In genomic region chr7:100799037-100799896, GRCh38 we compare ENCODE assay signal across 1 cellular context.
A peak's percentile ranks its signal among the peaks of the same experiment; 100 is the strongest.
TF ChIP-seq lines count a peak whose summit lies in the region.

No MANE protein-coding gene starts in this region.

TF ChIP-seq in HEK293, 187 proteins besides CTCF, POLR2A, EP300 and RAD21 (continued from another document and continues in another):
- TF ChIP-seq ZNF518A (tag by site-specific recombination; conservative IDR thresholded peaks at IDR 0.05; ENCODE audit: low read depth) (no peak), HOXC10 (CRISPR knock-in tag; IDR thresholded peaks at IDR 0.05) (no peak), ZSCAN30 (tag by site-specific recombination; IDR thresholded peaks at IDR 0.05) (peak; percentile 72), SALL2 (tag by site-specific recombination; IDR thresholded peaks at IDR 0.05; ENCODE audit: borderline replicate concordance) (no peak), GLIS2 (tag by site-specific recombination; IDR thresholded peaks at IDR 0.05) (peak; percentile 54), ZNF660 (tag by site-specific recombination; IDR thresholded peaks at IDR 0.05) (no peak), SP2 (tag by site-specific recombination; IDR thresholded peaks at IDR 0.05) (no peak), ZNF610 (tag by site-specific recombination; IDR thresholded peaks at IDR 0.05; ENCODE audit: borderline replicate concordance) (no peak), ZBTB17 (tag by site-specific recombination; IDR thresholded peaks at IDR 0.05) (no peak), ZNF223 (tag by site-specific recombination; IDR thresholded peaks at IDR 0.05) (no peak), PRDM10 (tag by site-specific recombination; IDR thresholded peaks at IDR 0.05) (peak; percentile 54; the same call in 1 of the 2 replicates), ZNF221 (tag by site-specific recombination; IDR thresholded peaks at IDR 0.05; ENCODE audit: borderline replicate concordance) (no peak), ZNF580 (tag by site-specific recombination; IDR thresholded peaks at IDR 0.05) (0 out of 2 replicates have a peak, but pooled peaks have one; percentile 44), GLIS1 (tag by site-specific recombination; IDR thresholded peaks at IDR 0.05) (peak; percentile 96), ZNF426 (tag by site-specific recombination; IDR thresholded peaks at IDR 0.05) (no peak), ZNF654 (tag by site-specific recombination; IDR thresholded peaks at IDR 0.05; ENCODE audit: low read depth) (peak; percentile 62), ZNF394 (tag by site-specific recombination; IDR thresholded peaks at IDR 0.05; ENCODE audit: borderline replicate concordance) (no peak), ZFP69B (tag by site-specific recombination; IDR thresholded peaks at IDR 0.05) (no peak), ZNF133 (tag by site-specific recombination; IDR thresholded peaks at IDR 0.05) (no peak), ZNF10 (tag by site-specific recombination; IDR thresholded peaks at IDR 0.05) (no peak), KLF9 (tag by site-specific recombination; IDR thresholded peaks at IDR 0.05; ENCODE audit: low read depth) (no peak), ZBTB8A (tag by site-specific recombination; IDR thresholded peaks at IDR 0.05) (peak; percentile 50; the same call in 1 of the 2 replicates), ZNF174 (tag by site-specific recombination; IDR thresholded peaks at IDR 0.05) (no peak), ZSCAN23 (tag by site-specific recombination; IDR thresholded peaks at IDR 0.05) (no peak), GLI4 (tag by site-specific recombination; IDR thresholded peaks at IDR 0.05) (no peak), ZNF600 (tag by site-specific recombination; IDR thresholded peaks at IDR 0.05) (no peak), ZNF140 (tag by site-specific recombination; IDR thresholded peaks at IDR 0.05) (no peak), ZNF623 (tag by site-specific recombination; IDR thresholded peaks at IDR 0.05) (no peak), ZNF211 (tag by site-specific recombination; IDR thresholded peaks at IDR 0.05; ENCODE audit: low read depth) (no peak), ZNF571 (tag by site-specific recombination; IDR thresholded peaks at IDR 0.05) (no peak; the same call in 1 of the 2 replicates), ZNF792 (tag by site-specific recombination; IDR thresholded peaks at IDR 0.05) (no peak), ZNF473 (tag by site-specific recombination; IDR thresholded peaks at IDR 0.05) (0 out of 2 replicates have a peak, but pooled peaks have one; percentile 63), ZNF704 (tag by site-specific recombination; IDR thresholded peaks at IDR 0.05) (no peak)
- TF ChIP-seq, protein P1, sequence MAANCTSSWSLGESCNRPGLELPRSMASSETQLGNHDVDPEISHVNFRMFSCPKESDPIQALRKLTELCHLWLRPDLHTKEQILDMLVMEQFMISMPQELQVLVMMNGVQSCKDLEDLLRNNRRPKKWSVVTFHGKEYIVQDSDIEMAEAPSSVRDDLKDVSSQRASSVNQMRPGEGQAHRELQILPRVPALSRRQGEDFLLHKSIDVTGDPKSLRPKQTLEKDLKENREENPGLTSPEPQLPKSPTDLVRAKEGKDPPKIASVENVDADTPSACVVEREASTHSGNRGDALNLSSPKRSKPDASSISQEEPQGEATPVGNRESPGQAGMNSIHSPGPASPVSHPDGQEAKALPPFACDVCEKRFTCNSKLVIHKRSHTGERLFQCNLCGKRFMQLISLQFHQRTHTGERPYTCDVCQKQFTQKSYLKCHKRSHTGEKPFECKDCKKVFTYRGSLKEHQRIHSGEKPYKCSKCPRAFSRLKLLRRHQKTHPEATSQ (tag by site-specific recombination; IDR thresholded peaks at IDR 0.05): no peak
- TF ChIP-seq, protein P2, sequence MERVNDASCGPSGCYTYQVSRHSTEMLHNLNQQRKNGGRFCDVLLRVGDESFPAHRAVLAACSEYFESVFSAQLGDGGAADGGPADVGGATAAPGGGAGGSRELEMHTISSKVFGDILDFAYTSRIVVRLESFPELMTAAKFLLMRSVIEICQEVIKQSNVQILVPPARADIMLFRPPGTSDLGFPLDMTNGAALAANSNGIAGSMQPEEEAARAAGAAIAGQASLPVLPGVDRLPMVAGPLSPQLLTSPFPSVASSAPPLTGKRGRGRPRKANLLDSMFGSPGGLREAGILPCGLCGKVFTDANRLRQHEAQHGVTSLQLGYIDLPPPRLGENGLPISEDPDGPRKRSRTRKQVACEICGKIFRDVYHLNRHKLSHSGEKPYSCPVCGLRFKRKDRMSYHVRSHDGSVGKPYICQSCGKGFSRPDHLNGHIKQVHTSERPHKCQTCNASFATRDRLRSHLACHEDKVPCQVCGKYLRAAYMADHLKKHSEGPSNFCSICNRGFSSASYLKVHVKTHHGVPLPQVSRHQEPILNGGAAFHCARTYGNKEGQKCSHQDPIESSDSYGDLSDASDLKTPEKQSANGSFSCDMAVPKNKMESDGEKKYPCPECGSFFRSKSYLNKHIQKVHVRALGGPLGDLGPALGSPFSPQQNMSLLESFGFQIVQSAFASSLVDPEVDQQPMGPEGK (tag by site-specific recombination; IDR thresholded peaks at IDR 0.05): peak; percentile 33; the same call in 1 of the 2 replicates
- TF ChIP-seq, protein P3, sequence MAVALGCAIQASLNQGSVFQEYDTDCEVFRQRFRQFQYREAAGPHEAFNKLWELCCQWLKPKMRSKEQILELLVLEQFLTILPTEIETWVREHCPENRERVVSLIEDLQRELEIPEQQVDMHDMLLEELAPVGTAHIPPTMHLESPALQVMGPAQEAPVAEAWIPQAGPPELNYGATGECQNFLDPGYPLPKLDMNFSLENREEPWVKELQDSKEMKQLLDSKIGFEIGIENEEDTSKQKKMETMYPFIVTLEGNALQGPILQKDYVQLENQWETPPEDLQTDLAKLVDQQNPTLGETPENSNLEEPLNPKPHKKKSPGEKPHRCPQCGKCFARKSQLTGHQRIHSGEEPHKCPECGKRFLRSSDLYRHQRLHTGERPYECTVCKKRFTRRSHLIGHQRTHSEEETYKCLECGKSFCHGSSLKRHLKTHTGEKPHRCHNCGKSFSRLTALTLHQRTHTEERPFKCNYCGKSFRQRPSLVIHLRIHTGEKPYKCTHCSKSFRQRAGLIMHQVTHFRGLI (tag by site-specific recombination; IDR thresholded peaks at IDR 0.05): peak; percentile 79
- TF ChIP-seq, protein P4, sequence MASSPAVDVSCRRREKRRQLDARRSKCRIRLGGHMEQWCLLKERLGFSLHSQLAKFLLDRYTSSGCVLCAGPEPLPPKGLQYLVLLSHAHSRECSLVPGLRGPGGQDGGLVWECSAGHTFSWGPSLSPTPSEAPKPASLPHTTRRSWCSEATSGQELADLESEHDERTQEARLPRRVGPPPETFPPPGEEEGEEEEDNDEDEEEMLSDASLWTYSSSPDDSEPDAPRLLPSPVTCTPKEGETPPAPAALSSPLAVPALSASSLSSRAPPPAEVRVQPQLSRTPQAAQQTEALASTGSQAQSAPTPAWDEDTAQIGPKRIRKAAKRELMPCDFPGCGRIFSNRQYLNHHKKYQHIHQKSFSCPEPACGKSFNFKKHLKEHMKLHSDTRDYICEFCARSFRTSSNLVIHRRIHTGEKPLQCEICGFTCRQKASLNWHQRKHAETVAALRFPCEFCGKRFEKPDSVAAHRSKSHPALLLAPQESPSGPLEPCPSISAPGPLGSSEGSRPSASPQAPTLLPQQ (tag by site-specific recombination; IDR thresholded peaks at IDR 0.05): no peak
- TF ChIP-seq, protein P5, sequence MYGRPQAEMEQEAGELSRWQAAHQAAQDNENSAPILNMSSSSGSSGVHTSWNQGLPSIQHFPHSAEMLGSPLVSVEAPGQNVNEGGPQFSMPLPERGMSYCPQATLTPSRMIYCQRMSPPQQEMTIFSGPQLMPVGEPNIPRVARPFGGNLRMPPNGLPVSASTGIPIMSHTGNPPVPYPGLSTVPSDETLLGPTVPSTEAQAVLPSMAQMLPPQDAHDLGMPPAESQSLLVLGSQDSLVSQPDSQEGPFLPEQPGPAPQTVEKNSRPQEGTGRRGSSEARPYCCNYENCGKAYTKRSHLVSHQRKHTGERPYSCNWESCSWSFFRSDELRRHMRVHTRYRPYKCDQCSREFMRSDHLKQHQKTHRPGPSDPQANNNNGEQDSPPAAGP (tag by site-specific recombination; IDR thresholded peaks at IDR 0.05): no peak
- TF ChIP-seq, protein P6, sequence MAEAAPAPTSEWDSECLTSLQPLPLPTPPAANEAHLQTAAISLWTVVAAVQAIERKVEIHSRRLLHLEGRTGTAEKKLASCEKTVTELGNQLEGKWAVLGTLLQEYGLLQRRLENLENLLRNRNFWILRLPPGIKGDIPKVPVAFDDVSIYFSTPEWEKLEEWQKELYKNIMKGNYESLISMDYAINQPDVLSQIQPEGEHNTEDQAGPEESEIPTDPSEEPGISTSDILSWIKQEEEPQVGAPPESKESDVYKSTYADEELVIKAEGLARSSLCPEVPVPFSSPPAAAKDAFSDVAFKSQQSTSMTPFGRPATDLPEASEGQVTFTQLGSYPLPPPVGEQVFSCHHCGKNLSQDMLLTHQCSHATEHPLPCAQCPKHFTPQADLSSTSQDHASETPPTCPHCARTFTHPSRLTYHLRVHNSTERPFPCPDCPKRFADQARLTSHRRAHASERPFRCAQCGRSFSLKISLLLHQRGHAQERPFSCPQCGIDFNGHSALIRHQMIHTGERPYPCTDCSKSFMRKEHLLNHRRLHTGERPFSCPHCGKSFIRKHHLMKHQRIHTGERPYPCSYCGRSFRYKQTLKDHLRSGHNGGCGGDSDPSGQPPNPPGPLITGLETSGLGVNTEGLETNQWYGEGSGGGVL (tag by site-specific recombination; IDR thresholded peaks at IDR 0.05): peak; percentile 10; the same call in 1 of the 2 replicates
